In the genomic region with DNA sequence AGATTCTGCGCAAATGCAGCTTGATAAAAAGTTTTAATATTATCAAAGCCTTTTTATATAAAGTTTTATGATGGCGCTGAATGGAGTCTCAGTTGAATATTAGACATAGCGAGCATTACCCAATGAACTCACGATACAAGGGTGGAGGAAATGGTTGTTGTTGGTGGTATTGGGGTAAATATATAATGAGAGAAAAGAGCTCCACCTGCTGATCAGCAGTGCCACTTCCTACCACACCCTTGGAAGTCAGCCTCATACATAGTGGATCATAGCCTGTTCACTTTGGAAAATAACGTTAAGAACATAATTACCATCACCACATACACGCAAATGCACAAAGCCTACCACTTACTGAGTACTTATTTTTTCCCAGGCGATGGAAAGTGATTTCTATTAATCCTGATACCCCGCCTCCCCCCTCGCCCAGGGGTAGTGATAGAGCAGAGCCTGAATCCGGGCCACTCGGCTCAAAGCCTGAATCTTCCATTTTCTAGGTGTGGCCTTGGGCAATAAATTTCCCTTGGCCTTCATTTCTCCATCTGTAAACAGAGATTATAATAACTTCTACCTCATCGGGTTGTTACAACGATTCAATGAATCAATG, we compare ENCODE assay signal across 11 cellular contexts.
A peak's percentile ranks its signal among the peaks of the same experiment; 100 is the strongest.
DNase-seq lines count a peak whose midpoint lies in the region; TF ChIP-seq lines count a peak whose summit lies in the region.
"Had no signal": no experiment of that assay in that cellular context is flagged by ENCODE, and none has a peak within 500 bp of the region (broad histone marks: within the 10 kb centered on the region; RNA-seq: fewer than 3 reads in every experiment).

No MANE protein-coding gene starts in this region.

- no peak overlapping the region for H3K4me3 Mint-ChIP-seq in immature natural killer cell

- no peaks in the 10 kb centered on the region for H3K36me3 Mint-ChIP-seq in immature natural killer cell

- H3K9me3 ChIP-seq in effector memory CD4-positive, alpha-beta T cell (ENCODE audit: control insufficient read depth, low read length) = no peaks in the 10 kb centered on the region

- peaks cover 0 to 2% (median 0%) of the 10 kb centered on the region in 3 donors for H3K27me3 Mint-ChIP-seq in immature natural killer cell (ENCODE audit: low read depth in 3 of 3)

- TF ChIP-seq CTCF in 22Rv1 (IDR thresholded peaks at IDR 0.05) (peak; percentile 59), GM12872 (IDR thresholded peaks at IDR 0.05; ENCODE audit: insufficient read depth, low read depth, low read length) (peak; percentile 54), cardiac fibroblast (IDR thresholded peaks at IDR 0.05; ENCODE audit: low read depth, low read length) (no peak)

- DNase-seq in M059J (ENCODE audit: low read depth) (peak; percentile 25), cardiac fibroblast (ENCODE audit: low read depth in 2 of 2) (peak; percentile 3 to 19), NCI-H2029 (lab: John Stamatoyannopoulos, UW) (no peak), immature natural killer cell (no peak), NCI-H446 (lab: John Stamatoyannopoulos, UW) (no peak)
- no peak for DNase-seq in effector memory CD4-positive, alpha-beta T cell
- DNase-seq: activated CD8-positive, alpha-beta memory T cell treated with anti-CD3 and anti-CD28 coated beads for 24 hours; DMS153; NCI-H345 had no signal

- H3K27me3 ChIP-seq in effector memory CD4-positive, alpha-beta T cell (replicated peaks; ENCODE audit: control insufficient read depth, insufficient read depth, low read length, poor library complexity, severe bottlenecking) = no peaks in the 10 kb centered on the region

- no peak overlapping the region for H3K4me3 ChIP-seq in cardiac fibroblast (replicated peaks in 1 of 2; ENCODE audit: low read depth in 2 of 2, low read length in 2 of 2)
- no peak overlapping the region for H3K4me3 ChIP-seq in effector memory CD4-positive, alpha-beta T cell (ENCODE audit: insufficient read depth, low read depth, low read length, poor library complexity, severe bottlenecking)

- no peaks in the 10 kb centered on the region for H3K9me3 Mint-ChIP-seq in immature natural killer cell

- no peak overlapping the region for H3K27ac ChIP-seq in 22Rv1
- H3K27ac ChIP-seq in effector memory CD4-positive, alpha-beta T cell (ENCODE audit: insufficient read depth, low read length, poor library complexity, severe bottlenecking) = no peak overlapping the region

- no peaks in the 10 kb centered on the region for H3K4me1 ChIP-seq in effector memory CD4-positive, alpha-beta T cell (ENCODE audit: control insufficient read depth, insufficient read depth, low read length, poor library complexity, severe bottlenecking)

- H3K36me3 ChIP-seq in effector memory CD4-positive, alpha-beta T cell (ENCODE audit: control insufficient read depth, insufficient read depth, low read length) = no peaks in the 10 kb centered on the region

- H3K27ac Mint-ChIP-seq in immature natural killer cell = no peak overlapping the region

- no peaks in the 10 kb centered on the region for H3K4me1 Mint-ChIP-seq in immature natural killer cell

Comparison
In these comparisons a context has a peak if more than half of its experiments do, and no peak if none do; other contexts are left out.
1. DNase-seq: peak in M059J (single experiment) and cardiac fibroblast (2 of 2); none in effector memory CD4-positive, alpha-beta T cell (0 of 3), NCI-H2029 (single experiment), immature natural killer cell (0 of 3) and NCI-H446 (0 of 2).